ENCODE assay signal across 1 cellular context in genomic region chr11:65170058-65170534, GRCh38.
TF ChIP-seq lines count a peak whose summit lies in the region.

SPDYC (plus strand) TSS chr11:65170233; CDS start chr11:65171358, 1,125 bp downstream.

TF ChIP-seq in GM12878, 131 proteins besides CTCF, POLR2A, EP300 and RAD21 (continued from another document):
- TF ChIP-seq PRDM15 (CRISPR knock-in tag; IDR thresholded peaks at IDR 0.05) (no peak), SREBF2 (IDR thresholded peaks at IDR 0.05; ENCODE audit: low read length) (no peak)
